15 cellular contexts compared by ENCODE assay signal in genomic region chr5:1324719-1325190, GRCh38. TPM values are rescaled to one million over a fixed set of nuclear protein-coding genes. Genes with fewer than 3 reads are reported as not detected.
DNase-seq lines count a peak whose midpoint lies in the region; ATAC-seq and TF ChIP-seq lines count a peak whose summit lies in the region.
"Had no signal": no experiment of that assay in that cellular context is flagged by ENCODE, and none has a peak within 500 bp of the region (broad histone marks: within the 10 kb centered on the region; RNA-seq: fewer than 3 reads in every experiment).

No MANE protein-coding gene starts in this region.

- H3K4me1 ChIP-seq in suprapubic skin, result peaks cover 22% of the 10 kb centered on the region
- H3K4me1 ChIP-seq: colonic mucosa had no signal

- no peaks in the 10 kb centered on the region for H3K27me3 ChIP-seq in suprapubic skin
- H3K27me3 ChIP-seq: colonic mucosa, thyroid gland had no signal

- no peak for TF ChIP-seq EP300 in suprapubic skin (IDR thresholded peaks at IDR 0.05)

- TF ChIP-seq CTCF in RWPE1 (conservative IDR thresholded peaks at IDR 0.05; ENCODE audit: low read depth), result no peak
- TF ChIP-seq CTCF in suprapubic skin (IDR thresholded peaks at IDR 0.05), result no peak

- H3K9me3 ChIP-seq in suprapubic skin, result no peaks in the 10 kb centered on the region
- H3K9me3 ChIP-seq: colonic mucosa, thyroid gland had no signal

- ATAC-seq in left lobe of liver, result peak; percentile 35

- no peak overlapping the region for H3K4me3 ChIP-seq in suprapubic skin
- H3K4me3 ChIP-seq: colonic mucosa, skin epidermis, thyroid gland had no signal

- CTCF ChIA-PET in RWPE1 (lab: Yijun Ruan, JAX), result no interaction called here

- 85% methylated on average over 4 of the region's 17 CpGs for WGBS in suprapubic skin

- H3K27ac ChIP-seq in RWPE1 (peak overlapping the region; percentile 88), suprapubic skin (no peak overlapping the region)
- H3K27ac ChIP-seq: colonic mucosa, epithelial cell of prostate, skin epidermis, thyroid gland had no signal

- peaks cover 63% of the 10 kb centered on the region for H3K36me3 ChIP-seq in suprapubic skin
- H3K36me3 ChIP-seq: colonic mucosa had no signal

- POLR2A ChIA-PET in RWPE1 (lab: Yijun Ruan, JAX; ENCODE audit: low non-redundant PET), result no interaction called here

- peak; percentile 30 for DNase-seq in activated CD8-positive, alpha-beta memory T cell treated with anti-CD3 and anti-CD28 coated beads, Interleukin-2, amount 50 U/mL, for 48 hours
- DNase-seq in activated CD8-positive, alpha-beta memory T cell treated with anti-CD3 and anti-CD28 coated beads for 24 hours, result no peak
- DNase-seq in RWPE1 (ENCODE audit: low spot score), result no peak
- DNase-seq in left lobe of liver (ENCODE audit: low spot score), result no peak
- peak; percentile 51 to 65 for DNase-seq in suprapubic skin (ENCODE audit: low spot score in 2 of 2)
- no peak for DNase-seq in mucosa of gallbladder (ENCODE audit: low spot score)
- no peak for DNase-seq in CD1c-positive myeloid dendritic cell (ENCODE audit: extremely low spot score)
- no peak for DNase-seq in NCI-H774 (lab: John Stamatoyannopoulos, UW)
- DNase-seq: colonic mucosa, KG1, midbrain, thyroid gland had no signal

- no peak for TF ChIP-seq POLR2A in suprapubic skin (IDR thresholded peaks at IDR 0.05)

RNA-seq across cellular contexts. Expression of gene CLPTM1L, which starts 20.1 kb away (rescaled TPM):
- total RNA-seq in left lobe of liver (147 TPM), suprapubic skin (100 to 1,000 TPM in 1 of 4 donors, 10 to 100 TPM in 3; 62.6 to 132 (median 93.5) TPM), mucosa of gallbladder (83.2 TPM)

RNA-seq across cellular contexts. Expression of gene TERT, which starts 29.9 kb away (rescaled TPM):
- total RNA-seq in left lobe of liver (0.10 TPM), suprapubic skin (not detected), mucosa of gallbladder (not detected)
- total RNA-seq: omental fat pad, thyroid gland had no signal

Comparison
In these comparisons a context has a peak if more than half of its experiments do, and no peak if none do; other contexts are left out.
1. DNase-seq: peak in activated CD8-positive, alpha-beta memory T cell treated with anti-CD3 and anti-CD28 coated beads, Interleukin-2, amount 50 U/mL, for 48 hours (single experiment) and suprapubic skin (2 of 2); none in activated CD8-positive, alpha-beta memory T cell treated with anti-CD3 and anti-CD28 coated beads for 24 hours (single experiment), RWPE1 (single experiment), left lobe of liver (single experiment), mucosa of gallbladder (single experiment), CD1c-positive myeloid dendritic cell (single experiment) and NCI-H774 (single experiment).